In genomic region chr16:89502319-89502843, GRCh38 we compare ENCODE assay signal across 12 cellular contexts. TPM values are rescaled to one million over a fixed set of nuclear protein-coding genes. Genes with fewer than 3 reads are reported as not detected.
DNase-seq lines count a peak whose midpoint lies in the region; ATAC-seq and TF ChIP-seq lines count a peak whose summit lies in the region.
"Had no signal": no experiment of that assay in that cellular context is flagged by ENCODE, and none has a peak within 500 bp of the region (broad histone marks: within the 10 kb centered on the region; RNA-seq: fewer than 3 reads in every experiment).

No MANE protein-coding gene starts in this region.

- no peak overlapping the region for H3K4me3 ChIP-seq in vagina
- H3K4me3 ChIP-seq: tibial nerve had no signal

- DNase-seq in Caki2 (ENCODE audit: low read depth), result peak; percentile 97
- peak; percentile 15 for DNase-seq in NCI-H69 (lab: John Stamatoyannopoulos, UW)
- DNase-seq in neural crest cell (ENCODE audit: low read depth, low spot score), result no peak
- DNase-seq in vagina (ENCODE audit: extremely low spot score in 2 of 2), result no peak
- DNase-seq in activated CD8-positive, alpha-beta memory T cell treated with anti-CD3 and anti-CD28 coated beads, Interleukin-2, amount 50 U/mL, for 4 hours, result no peak
- DNase-seq in activated CD4-positive, alpha-beta T cell treated with anti-CD3 and anti-CD28 coated beads for 1 hour, result no peak
- DNase-seq: activated CD4-positive, alpha-beta T cell treated with anti-CD3 and anti-CD28 coated beads, Interleukin-2, amount 50 U/mL, for 1 hour; activated naive CD8-positive, alpha-beta T cell treated with anti-CD3 and anti-CD28 coated beads, Interleukin-2, amount 10 ng/mL, durations not matched to agents 7 days and 5 days; effector CD8-positive, alpha-beta T cell had no signal

- H3K27me3 Mint-ChIP-seq in neural crest cell (ENCODE audit: low read depth), result no peaks in the 10 kb centered on the region
- H3K27me3 Mint-ChIP-seq: activated naive CD8-positive, alpha-beta T cell treated with anti-CD3 and anti-CD28 coated beads, Interleukin-2, amount 10 ng/mL, durations not matched to agents 7 days and 5 days had no signal

- TF ChIP-seq POLR2A in vagina (IDR thresholded peaks at IDR 0.05), result no peak

- no peak overlapping the region for H3K27ac Mint-ChIP-seq in neural crest cell (ENCODE audit: unreplicated experiment)
- H3K27ac Mint-ChIP-seq: activated naive CD8-positive, alpha-beta T cell treated with anti-CD3 and anti-CD28 coated beads, Interleukin-2, amount 10 ng/mL, durations not matched to agents 7 days and 5 days had no signal

- no peaks in the 10 kb centered on the region for H3K9me3 Mint-ChIP-seq in neural crest cell
- H3K9me3 Mint-ChIP-seq: activated naive CD8-positive, alpha-beta T cell treated with anti-CD3 and anti-CD28 coated beads, Interleukin-2, amount 10 ng/mL, durations not matched to agents 7 days and 5 days had no signal

- peak overlapping the region; percentile 44 for H3K4me3 Mint-ChIP-seq in neural crest cell
- H3K4me3 Mint-ChIP-seq: activated naive CD8-positive, alpha-beta T cell treated with anti-CD3 and anti-CD28 coated beads, Interleukin-2, amount 10 ng/mL, durations not matched to agents 7 days and 5 days had no signal

- no peak overlapping the region for H3K27ac ChIP-seq in vagina

- H3K4me1 ChIP-seq in vagina, result peaks cover 33% of the 10 kb centered on the region

- no peaks in the 10 kb centered on the region for H3K36me3 ChIP-seq in vagina
- H3K36me3 ChIP-seq: tibial nerve had no signal

- no peaks in the 10 kb centered on the region for H3K36me3 Mint-ChIP-seq in neural crest cell (ENCODE audit: low read depth)
- H3K36me3 Mint-ChIP-seq: activated naive CD8-positive, alpha-beta T cell treated with anti-CD3 and anti-CD28 coated beads, Interleukin-2, amount 10 ng/mL, durations not matched to agents 7 days and 5 days had no signal

- intact Hi-C loops in vagina (cut with DNase I), result no loop called here

- TF ChIP-seq CTCF in neural crest cell (conservative IDR thresholded peaks at IDR 0.05), result no peak
- no peak for TF ChIP-seq CTCF in vagina (IDR thresholded peaks at IDR 0.05)

- peak; percentile 57 for ATAC-seq in esophagus mucosa
- ATAC-seq in HG03159 (IDR thresholded peaks at IDR 0.05; ENCODE audit: unreplicated experiment), result no peak

- H3K9me3 ChIP-seq in vagina, result no peaks in the 10 kb centered on the region
- H3K9me3 ChIP-seq: tibial nerve had no signal

- in situ Hi-C loops in Caki2 (cut with HindIII; ENCODE audit: low pct_unique_long_range_greater_than_20kb, low sequenced_read_pairs), result no loop called here

- peaks cover 18% of the 10 kb centered on the region for H3K4me1 Mint-ChIP-seq in neural crest cell

- H3K27me3 ChIP-seq in vagina, result no peaks in the 10 kb centered on the region
- H3K27me3 ChIP-seq: tibial nerve had no signal

RNA-seq across cellular contexts. Expression of gene SPG7, which starts 5.8 kb away (rescaled TPM):
- 58.6 and 65.0 TPM in 2 replicates for total RNA-seq in Caki2 (2014; rRNA removed; shearing (Covaris generic); ENCODE audit: low replicate concordance)
- total RNA-seq in esophagus mucosa (48.0 TPM), neural crest cell (134 and 137 TPM in 2 replicates), vagina (119 TPM)

RNA-seq across cellular contexts. Expression of gene ANKRD11, which starts 12.0 kb away (rescaled TPM):
- 48.0 and 56.3 TPM in 2 replicates for total RNA-seq in Caki2 (2014; rRNA removed; shearing (Covaris generic); ENCODE audit: low replicate concordance)
- total RNA-seq in esophagus mucosa (81.1 TPM), neural crest cell (144 and 164 TPM in 2 replicates), vagina (135 TPM)

RNA-seq across cellular contexts. Expression of gene RPL13, which starts 58.1 kb away (rescaled TPM):
- 4,469 and 5,108 TPM in 2 replicates for total RNA-seq in Caki2 (2014; rRNA removed; shearing (Covaris generic); ENCODE audit: low replicate concordance)
- total RNA-seq in esophagus mucosa (2,146 TPM), neural crest cell (2,012 and 2,013 TPM in 2 replicates), vagina (8,204 TPM)

Comparison
In these comparisons a context has a peak if more than half of its experiments do, and no peak if none do; other contexts are left out.
1. DNase-seq: peak in Caki2 (single experiment) and NCI-H69 (single experiment); none in neural crest cell (single experiment), vagina (0 of 2), activated CD8-positive, alpha-beta memory T cell treated with anti-CD3 and anti-CD28 coated beads, Interleukin-2, amount 50 U/mL, for 4 hours (single experiment) and activated CD4-positive, alpha-beta T cell treated with anti-CD3 and anti-CD28 coated beads for 1 hour (single experiment).